Comparison of ENCODE assay signal across 17 cellular contexts in the genomic region with DNA sequence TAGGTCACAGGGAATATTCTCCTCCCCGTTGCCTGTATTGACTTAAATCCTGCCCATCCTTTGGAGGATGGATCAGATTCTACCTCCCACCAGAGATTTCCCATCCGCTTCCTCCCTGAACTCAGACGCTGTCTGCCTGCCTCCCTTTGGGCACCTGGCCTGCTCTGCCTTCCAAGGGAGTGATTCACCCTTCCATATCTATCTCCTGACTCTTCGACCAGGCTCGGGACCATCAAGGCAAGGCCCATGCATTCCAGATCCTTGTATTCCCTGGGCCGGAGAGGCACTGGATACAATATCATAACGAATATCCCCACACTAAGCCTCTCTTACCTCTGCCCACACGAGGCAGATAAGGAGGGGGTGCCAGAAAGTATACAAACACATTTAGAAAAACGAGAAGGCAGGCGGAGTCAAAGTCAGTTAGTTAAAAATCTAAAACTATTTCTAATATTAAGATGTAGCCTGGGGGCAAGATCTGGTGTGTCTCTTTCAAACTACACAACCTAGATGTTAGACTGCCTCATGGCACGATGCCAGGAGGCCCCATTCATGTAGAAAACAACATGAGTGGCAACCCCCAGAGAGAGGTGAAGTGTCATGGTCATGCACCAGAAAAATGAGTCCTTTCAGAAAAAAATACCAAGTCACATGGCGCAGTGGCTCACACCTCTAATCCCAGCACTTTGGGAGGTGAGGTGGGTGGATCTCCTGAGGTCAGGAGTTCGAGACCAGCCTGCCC. TPM values are rescaled to one million over a fixed set of nuclear protein-coding genes. Genes with fewer than 3 reads are reported as not detected.
DNase-seq lines count a peak whose midpoint lies in the region; ATAC-seq, FAIRE-seq and TF ChIP-seq lines count a peak whose summit lies in the region.
"Had no signal": no experiment of that assay in that cellular context is flagged by ENCODE, and none has a peak within 500 bp of the region (broad histone marks: within the 10 kb centered on the region; RNA-seq: fewer than 3 reads in every experiment).

No MANE protein-coding gene starts in this region.

- no peak overlapping the region for H2BK20ac ChIP-seq in IMR-90 (ENCODE audit: low read depth, low read length)

- BruUV-seq in IMR-90 (replicated peaks; lab: Mats Ljungman, UMichigan), result no TSS peak

- no peak overlapping the region for H3K4ac ChIP-seq in IMR-90 (ENCODE audit: low read depth, low read length)

- TF ChIP-seq CTCF in IMR-90 (conservative IDR thresholded peaks at IDR 0.05; ENCODE audit: low read depth, low read length), result no peak

- no peak overlapping the region for H3K27ac ChIP-seq in IMR-90 (ENCODE audit: insufficient read depth, low read length)

- DNase-seq in IMR-90 (peak; percentile 73), erythroblast (lab: John Stamatoyannopoulos, UW) (peak in 1 of 2 experiments; percentile 8), myocyte (ENCODE audit: low read depth) (peak; percentile 59), urothelium cell line (ENCODE audit: low spot score) (peak; percentile 60), OCI-M2 (lab: John Stamatoyannopoulos, UW; ENCODE audit: unreplicated experiment) (no peak), NCI-H69 (lab: John Stamatoyannopoulos, UW) (no peak)
- no peak for DNase-seq in activated T-cell treated with anti-CD3 and anti-CD28 coated beads, Interleukin-2, amount 50 U/mL, for 24 hours
- DNase-seq: activated CD4-positive, alpha-beta T cell treated with anti-CD3 and anti-CD28 coated beads for 36 hours; activated naive CD8-positive, alpha-beta T cell treated with anti-CD3 and anti-CD28 coated beads, Interleukin-2, amount 50 U/mL, for 24 hours; activated T-cell treated with anti-CD3 and anti-CD28 coated beads for 4 hours; KG1; NCI-H1436 treated with DMSO at 0.1 percent for 48 hours; NCI-H510A treated with DMSO at 0.1 percent for 48 hours; stimulated activated CD4-positive, alpha-beta T cell treated with anti-CD3 and anti-CD28 coated beads, Interleukin-15, amount 100 ng/mL, for 24 hours had no signal

- no peaks in the 10 kb centered on the region for H3K9me3 Mint-ChIP-seq in activated T-cell treated with anti-CD3 and anti-CD28 coated beads, Interleukin-2, amount 50 U/mL, for 24 hours
- H3K9me3 Mint-ChIP-seq: activated naive CD8-positive, alpha-beta T cell treated with anti-CD3 and anti-CD28 coated beads, Interleukin-2, amount 50 U/mL, for 24 hours; GM23338 had no signal

- H2AK9ac ChIP-seq in IMR-90 (replicated peaks; ENCODE audit: low read depth, low read length, poor library complexity), result no peak overlapping the region

- in situ Hi-C loops in IMR-90 (cut with MboI; ENCODE audit: low sequenced_read_pairs), result loop anchor here (5.0 to 25.0 kb wide), 3 partner anchors 246 to 706 kb away; no protein-coding TSS in a partner anchor

- H3K56ac ChIP-seq in IMR-90 (ENCODE audit: extremely low read depth, insufficient read depth, low read length), result no peak overlapping the region

- no peak overlapping the region for H3K14ac ChIP-seq in IMR-90 (replicated peaks; ENCODE audit: low read depth, low read length)

- 0 out of 2 replicates have a peak, but pooled peaks have one; percentile 8 for ATAC-seq in IMR-90 (ENCODE audit: low read depth)
- ATAC-seq: activated CD4-positive, alpha-beta T cell treated with anti-CD3 and anti-CD28 coated beads for 36 hours; activated naive CD8-positive, alpha-beta T cell treated with anti-CD3 and anti-CD28 coated beads, Interleukin-2, amount 50 U/mL, for 24 hours; esophagus mucosa; GM23338 had no signal

- peaks cover 25% of the 10 kb centered on the region for H3K9me1 ChIP-seq in IMR-90 (ENCODE audit: insufficient read depth, low read length)

- H3K27me3 ChIP-seq in IMR-90 (ENCODE audit: control insufficient read depth, insufficient read depth, low read length), result no peaks in the 10 kb centered on the region

- peaks cover 13% of the 10 kb centered on the region for H3K4me1 ChIP-seq in IMR-90 (ENCODE audit: control insufficient read depth, insufficient read depth, low read length)

- H4K5ac ChIP-seq in IMR-90 (ENCODE audit: low read depth, low read length), result no peak overlapping the region

- no peak overlapping the region for H2BK120ac ChIP-seq in IMR-90 (ENCODE audit: low read depth, low read length)

- no peak overlapping the region for H3K4me3 Mint-ChIP-seq in activated T-cell treated with anti-CD3 and anti-CD28 coated beads, Interleukin-2, amount 50 U/mL, for 24 hours
- H3K4me3 Mint-ChIP-seq: activated CD4-positive, alpha-beta T cell treated with anti-CD3 and anti-CD28 coated beads for 36 hours; activated naive CD8-positive, alpha-beta T cell treated with anti-CD3 and anti-CD28 coated beads, Interleukin-2, amount 50 U/mL, for 24 hours; GM23338 had no signal

- TF ChIP-seq POLR2A in IMR-90 (IDR thresholded peaks at IDR 0.05; ENCODE audit: low read depth, low read length) (no peak), erythroblast (IDR thresholded peaks at IDR 0.05; ENCODE audit: low read length) (peak; percentile 14)

- peaks cover 21 to 72% of the 10 kb centered on the region in 2 experiments for H3K79me1 ChIP-seq in IMR-90 (ENCODE audit: low read depth in 1 of 2, low read length in 2 of 2)

- peaks cover 72% of the 10 kb centered on the region for H3K27me3 Mint-ChIP-seq in activated T-cell treated with anti-CD3 and anti-CD28 coated beads, Interleukin-2, amount 50 U/mL, for 24 hours

- CTCF ChIA-PET in IMR-90 (lab: Yijun Ruan, JAX), result interaction anchor here (1.2 to 1.5 kb wide), 2 partner anchors 247 to 254 kb away, joined by 3 to 5 read pairs; no protein-coding TSS in a partner anchor

- H4K8ac ChIP-seq in IMR-90 (ENCODE audit: low read depth in 2 of 2, low read length in 2 of 2), result peak overlapping the region in 1 of 2 experiments; percentile 9; a peak in 2 of 4 replicates

- dilution Hi-C loops in IMR-90 (cut with HindIII; ENCODE audit: low sequenced_read_pairs, unreplicated experiment), result no loop called here

- 40% methylated on average over 1 of the region's 13 CpGs; no CpG with 5 or more reads in 1 of the 2 experiments for WGBS in IMR-90 (ENCODE audit: extremely low coverage in 2 of 2, insufficient read length in 1 of 2), 2 experiments

- H3K36me3 ChIP-seq in IMR-90 (ENCODE audit: control insufficient read depth, insufficient read depth, low read length), result peaks cover 74% of the 10 kb centered on the region

- no peak overlapping the region for H3K4me2 ChIP-seq in IMR-90 (ENCODE audit: low read depth, low read length)
- H3K4me2 ChIP-seq: GM23338 had no signal

- POLR2A ChIA-PET in IMR-90 (lab: Charles Lee; ENCODE audit: unreplicated experiment), result no interaction called here

- H2BK5ac ChIP-seq in IMR-90 (ENCODE audit: low read depth, low read length, poor library complexity, severe bottlenecking), result no peak overlapping the region

- H2AFZ ChIP-seq in IMR-90 (replicated peaks; ENCODE audit: low read length, poor library complexity), result no peak overlapping the region

- H3K27ac Mint-ChIP-seq in activated T-cell treated with anti-CD3 and anti-CD28 coated beads, Interleukin-2, amount 50 U/mL, for 24 hours, result no peak overlapping the region
- H3K27ac Mint-ChIP-seq: activated CD4-positive, alpha-beta T cell treated with anti-CD3 and anti-CD28 coated beads for 36 hours; activated naive CD8-positive, alpha-beta T cell treated with anti-CD3 and anti-CD28 coated beads, Interleukin-2, amount 50 U/mL, for 24 hours; GM23338 had no signal

- TF ChIP-seq RAD21 in IMR-90 (IDR thresholded peaks at IDR 0.05; ENCODE audit: low read length), result no peak

- H3K9ac ChIP-seq in IMR-90 (ENCODE audit: low read depth, low read length), result no peak overlapping the region

- H3K23ac ChIP-seq in IMR-90 (ENCODE audit: low read depth, low read length), result no peak overlapping the region

- no peak overlapping the region for H3K18ac ChIP-seq in IMR-90 (ENCODE audit: low read depth, low read length)

- no peaks in the 10 kb centered on the region for H3K36me3 Mint-ChIP-seq in activated T-cell treated with anti-CD3 and anti-CD28 coated beads, Interleukin-2, amount 50 U/mL, for 24 hours (ENCODE audit: low read depth)

- no peak overlapping the region for H2BK15ac ChIP-seq in IMR-90 (ENCODE audit: low read depth, low read length)

- H3K4me3 ChIP-seq in IMR-90 (ENCODE audit: insufficient read depth, low read depth, low read length), result no peak overlapping the region
- H3K4me3 ChIP-seq: GM23338 had no signal

- FAIRE-seq in urothelium cell line (lab: Jason Lieb, UNC), result no peak
- FAIRE-seq: GM18507 had no signal

- no peak overlapping the region for H4K91ac ChIP-seq in IMR-90 (ENCODE audit: insufficient read depth, low read depth, low read length)

- peaks cover 68% of the 10 kb centered on the region for H4K20me1 ChIP-seq in IMR-90 (ENCODE audit: insufficient read depth, low read length)

- no peak overlapping the region for H2AK5ac ChIP-seq in IMR-90 (ENCODE audit: low read depth, low read length)

- no peaks in the 10 kb centered on the region for H3K9me3 ChIP-seq in IMR-90 (ENCODE audit: control insufficient read depth, insufficient read depth, low read length)

- intact Hi-C loops in IMR-90 (cut with micrococcal nuclease), result loop anchor here (5.0 kb wide), 1 partner anchor 396 kb away; no protein-coding TSS in a partner anchor

- peaks cover 22% of the 10 kb centered on the region for H3K4me1 Mint-ChIP-seq in activated T-cell treated with anti-CD3 and anti-CD28 coated beads, Interleukin-2, amount 50 U/mL, for 24 hours (ENCODE audit: low read depth)

TF ChIP-seq in IMR-90, 13 proteins besides CTCF, POLR2A, EP300 and RAD21 (continues in another document):
- no peak for TF ChIP-seq CEBPB (IDR thresholded peaks at IDR 0.05; ENCODE audit: low read depth, low read length)
- TF ChIP-seq ELK1 (IDR thresholded peaks at IDR 0.05; ENCODE audit: borderline replicate concordance, low read depth, low read length), result no peak
- no peak for TF ChIP-seq MAZ (IDR thresholded peaks at IDR 0.05; ENCODE audit: borderline replicate concordance, low read depth, low read length)
- TF ChIP-seq FOS (IDR thresholded peaks at IDR 0.05; ENCODE audit: low read depth, low read length), result no peak
- TF ChIP-seq BHLHE40 (IDR thresholded peaks at IDR 0.05; ENCODE audit: low read depth, low read length), result no peak
- no peak for TF ChIP-seq CHD1 (IDR thresholded peaks at IDR 0.05; ENCODE audit: low read depth, low read length)
- TF ChIP-seq MAFK (IDR thresholded peaks at IDR 0.05; ENCODE audit: low read depth, low read length), result no peak

RNA-seq across cellular contexts. Expression of gene PMP22, which starts 9.2 kb away (rescaled TPM):
- 33.5 and 39.2 TPM in 2 replicates for total RNA-seq in IMR-90 (2012; rRNA removed)
- polyA plus RNA-seq in IMR-90 (2012; rRNA removed), result 72.8 and 79.3 TPM in 2 replicates
- 40.7 and 76.8 TPM in 2 replicates for polyA plus RNA-seq in IMR-90 (2012; cell fraction: cytosol; rRNA removed)
- 20.7 and 30.4 TPM in 2 replicates for polyA plus RNA-seq in IMR-90 (2012; cell fraction: nucleus; rRNA removed; ENCODE audit: low replicate concordance)
- 31.3 and 32.8 TPM in 2 replicates for total RNA-seq in myocyte
- 81.6 TPM for polyA plus RNA-seq in myocyte (2012)

Comparison
In these comparisons a context has a peak if more than half of its experiments do, and no peak if none do; other contexts are left out.
1. DNase-seq: peak in IMR-90 (single experiment), myocyte (single experiment) and urothelium cell line (single experiment); none in OCI-M2 (single experiment), activated T-cell treated with anti-CD3 and anti-CD28 coated beads, Interleukin-2, amount 50 U/mL, for 24 hours (single experiment) and NCI-H69 (single experiment).